In the genomic region with DNA sequence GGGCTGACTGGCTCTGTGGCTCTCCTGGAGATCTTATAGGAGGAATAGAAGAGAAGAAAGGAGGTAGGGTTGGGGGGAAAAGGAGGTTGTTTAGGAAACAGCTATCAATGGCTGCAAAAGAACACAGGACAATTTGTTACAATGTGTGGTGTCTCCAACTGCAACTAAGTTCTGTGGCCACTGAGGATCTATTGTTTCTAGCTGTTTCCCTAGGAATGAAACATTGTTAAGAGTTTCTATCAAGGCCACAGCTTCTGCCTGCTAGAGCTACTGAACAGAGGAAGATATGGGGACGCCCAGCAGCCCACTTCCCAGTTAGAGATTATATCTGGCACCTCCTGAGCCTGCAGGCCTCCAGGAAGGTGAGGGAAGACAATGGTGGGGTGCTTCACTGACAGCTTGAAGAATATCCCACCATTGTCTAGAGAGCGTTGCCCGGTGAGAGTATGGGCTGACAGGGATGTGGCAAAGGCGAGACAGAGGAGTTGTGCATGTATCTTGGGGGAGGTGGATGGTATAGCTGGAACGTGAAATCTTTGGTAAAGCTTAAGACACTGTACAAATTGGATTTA, we compare ENCODE assay signal across 2 cellular contexts.
TF ChIP-seq lines count a peak whose summit lies in the region.

No MANE protein-coding gene starts in this region.

TF ChIP-seq in H1, 55 proteins besides CTCF, POLR2A, EP300 and RAD21:
- TF ChIP-seq HDAC6 (IDR thresholded peaks at IDR 0.05; ENCODE audit: low read depth, low read length) (no peak), JUN (IDR thresholded peaks at IDR 0.05; ENCODE audit: low read depth, low read length) (no peak), FOSL1 (IDR thresholded peaks at IDR 0.05; ENCODE audit: insufficient read depth, low read depth, low read length) (no peak), TAF7 (optimal IDR thresholded peaks at IDR 0.05; ENCODE audit: borderline replicate concordance, low read depth, low read length) (no peak), SIN3A (conservative IDR thresholded peaks at IDR 0.05 in 1 of 2, IDR thresholded peaks at IDR 0.05 in 1 of 2; ENCODE audit: low read depth in 1 of 2, low read length in 2 of 2) (no peak), TEAD4 (IDR thresholded peaks at IDR 0.05; ENCODE audit: low read depth, low read length) (no peak), KDM4A (IDR thresholded peaks at IDR 0.05; ENCODE audit: low read depth, low read length, severe bottlenecking) (no peak), PHF8 (conservative IDR thresholded peaks at IDR 0.05; ENCODE audit: low read depth, low read length) (no peak), CREB1 (IDR thresholded peaks at IDR 0.05) (no peak), POU5F1 (IDR thresholded peaks at IDR 0.05; ENCODE audit: low read depth, low read length) (no peak), RNF2 (IDR thresholded peaks at IDR 0.05; ENCODE audit: borderline replicate concordance, low read depth, low read length, missing control alignments, poor library complexity, severe bottlenecking) (no peak), SRF (IDR thresholded peaks at IDR 0.05; ENCODE audit: low read depth, low read length) (no peak), TCF12 (IDR thresholded peaks at IDR 0.05; ENCODE audit: low read depth, low read length) (no peak), CTBP2 (IDR thresholded peaks at IDR 0.05; ENCODE audit: borderline replicate concordance, insufficient read depth, insufficient read length, low read length) (no peak), SP2 (IDR thresholded peaks at IDR 0.05; ENCODE audit: low read length) (no peak), CBX5 (IDR thresholded peaks at IDR 0.05; ENCODE audit: low read depth, low read length) (no peak), SP1 (IDR thresholded peaks at IDR 0.05; ENCODE audit: low read depth, low read length) (no peak)
TF ChIP-seq in H1: peak in this region for 0.

TF ChIP-seq in neural cell, 6 proteins besides CTCF, POLR2A, EP300 and RAD21:
- no peak for TF ChIP-seq POLR2AphosphoS5 (IDR thresholded peaks at IDR 0.05)
- TF ChIP-seq TAF1 (IDR thresholded peaks at IDR 0.05; ENCODE audit: low read depth): no peak
- TF ChIP-seq, protein P1, sequence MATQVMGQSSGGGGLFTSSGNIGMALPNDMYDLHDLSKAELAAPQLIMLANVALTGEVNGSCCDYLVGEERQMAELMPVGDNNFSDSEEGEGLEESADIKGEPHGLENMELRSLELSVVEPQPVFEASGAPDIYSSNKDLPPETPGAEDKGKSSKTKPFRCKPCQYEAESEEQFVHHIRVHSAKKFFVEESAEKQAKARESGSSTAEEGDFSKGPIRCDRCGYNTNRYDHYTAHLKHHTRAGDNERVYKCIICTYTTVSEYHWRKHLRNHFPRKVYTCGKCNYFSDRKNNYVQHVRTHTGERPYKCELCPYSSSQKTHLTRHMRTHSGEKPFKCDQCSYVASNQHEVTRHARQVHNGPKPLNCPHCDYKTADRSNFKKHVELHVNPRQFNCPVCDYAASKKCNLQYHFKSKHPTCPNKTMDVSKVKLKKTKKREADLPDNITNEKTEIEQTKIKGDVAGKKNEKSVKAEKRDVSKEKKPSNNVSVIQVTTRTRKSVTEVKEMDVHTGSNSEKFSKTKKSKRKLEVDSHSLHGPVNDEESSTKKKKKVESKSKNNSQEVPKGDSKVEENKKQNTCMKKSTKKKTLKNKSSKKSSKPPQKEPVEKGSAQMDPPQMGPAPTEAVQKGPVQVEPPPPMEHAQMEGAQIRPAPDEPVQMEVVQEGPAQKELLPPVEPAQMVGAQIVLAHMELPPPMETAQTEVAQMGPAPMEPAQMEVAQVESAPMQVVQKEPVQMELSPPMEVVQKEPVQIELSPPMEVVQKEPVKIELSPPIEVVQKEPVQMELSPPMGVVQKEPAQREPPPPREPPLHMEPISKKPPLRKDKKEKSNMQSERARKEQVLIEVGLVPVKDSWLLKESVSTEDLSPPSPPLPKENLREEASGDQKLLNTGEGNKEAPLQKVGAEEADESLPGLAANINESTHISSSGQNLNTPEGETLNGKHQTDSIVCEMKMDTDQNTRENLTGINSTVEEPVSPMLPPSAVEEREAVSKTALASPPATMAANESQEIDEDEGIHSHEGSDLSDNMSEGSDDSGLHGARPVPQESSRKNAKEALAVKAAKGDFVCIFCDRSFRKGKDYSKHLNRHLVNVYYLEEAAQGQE (IDR thresholded peaks at IDR 0.05; ENCODE audit: borderline replicate concordance): no peak
- TF ChIP-seq MXI1 (conservative IDR thresholded peaks at IDR 0.05; ENCODE audit: poor library complexity, severe bottlenecking): no peak
